8 cellular contexts compared by ENCODE assay signal in genomic region chr22:46355369-46355995, GRCh38. TPM values are rescaled to one million over a fixed set of nuclear protein-coding genes. Genes with fewer than 3 reads are reported as not detected.
A peak's percentile ranks its signal among the peaks of the same experiment; 100 is the strongest.
DNase-seq lines count a peak whose midpoint lies in the region; ATAC-seq and TF ChIP-seq lines count a peak whose summit lies in the region.

No MANE protein-coding gene starts in this region.

- intact Hi-C loops in activated B cell treated with CpG ODN at 0.5 μM for 24 hours (cut with micrococcal nuclease): loop anchor here (1.0 to 2.0 kb wide), 2 partner anchors 13 to 187 kb away; no protein-coding TSS in a partner anchor
- intact Hi-C loops in left colon (cut with DNase I, micrococcal nuclease): no loop called here

- H3K9me3 ChIP-seq in Loucy (ENCODE audit: insufficient read depth, low read depth, low read length): no peaks in the 10 kb centered on the region

- no peaks in the 10 kb centered on the region for H3K9me3 Mint-ChIP-seq in activated B cell treated with CpG ODN at 0.5 μM for 24 hours

- H3K9ac ChIP-seq in Loucy (ENCODE audit: low read depth, low read length, poor library complexity, severe bottlenecking): no peak overlapping the region

- H3K4me1 ChIP-seq in Loucy (ENCODE audit: insufficient read depth, low read length, poor library complexity, severe bottlenecking): peaks cover 13% of the 10 kb centered on the region

- POLR2A ChIA-PET in activated B cell treated with CpG ODN at 0.5 μM for 24 hours (lab: Charles Lee): no interaction called here

- no peak overlapping the region for H3K4me2 ChIP-seq in Loucy (ENCODE audit: low read depth, low read length, poor library complexity, severe bottlenecking)

- H2AFZ ChIP-seq in Loucy (ENCODE audit: low read length): no peak overlapping the region

- H3K9me2 ChIP-seq in Loucy (replicated peaks; ENCODE audit: low read depth, low read length): no peaks in the 10 kb centered on the region

- ATAC-seq in activated B cell treated with CpG ODN at 0.5 μM for 24 hours (ENCODE audit: low read depth) (peak; percentile 45), left colon (peak; percentile 67), GM18909 (IDR thresholded peaks at IDR 0.05; ENCODE audit: poor library complexity, unreplicated experiment) (no peak), GM19035 (IDR thresholded peaks at IDR 0.05; ENCODE audit: unreplicated experiment) (no peak)

- H3K36me3 ChIP-seq in Loucy (ENCODE audit: insufficient read depth, low read length): peaks cover 55% of the 10 kb centered on the region; the same call in 1 of the 2 replicates

- peaks cover 78% of the 10 kb centered on the region for H3K36me3 Mint-ChIP-seq in activated B cell treated with CpG ODN at 0.5 μM for 24 hours (ENCODE audit: low read depth)

- no peak overlapping the region for H3K27ac Mint-ChIP-seq in activated B cell treated with CpG ODN at 0.5 μM for 24 hours

- H3K4me3 ChIP-seq in Loucy (ENCODE audit: low read length, poor library complexity, severe bottlenecking): no peak overlapping the region

- CTCF ChIA-PET in activated B cell treated with CpG ODN at 0.5 μM for 24 hours (lab: Charles Lee): interaction anchor here (1.9 to 2.1 kb wide), 2 partner anchors 12 to 186 kb away, joined by 11 to 14 read pairs; no protein-coding TSS in a partner anchor

- H3K4me3 Mint-ChIP-seq in activated B cell treated with CpG ODN at 0.5 μM for 24 hours: no peak overlapping the region

- no peaks in the 10 kb centered on the region for H3K79me2 ChIP-seq in Loucy (ENCODE audit: insufficient read depth, low read length)

- no peaks in the 10 kb centered on the region for H3K27me3 ChIP-seq in Loucy (ENCODE audit: insufficient read depth, low read length, poor library complexity, severe bottlenecking)

- peaks cover 6% of the 10 kb centered on the region for H4K20me1 ChIP-seq in Loucy (ENCODE audit: insufficient read depth, low read length, poor library complexity, severe bottlenecking)

- peak; percentile 87 for DNase-seq in ELF-1 (ENCODE audit: low read depth, low spot score)
- DNase-seq in activated B cell treated with CpG ODN at 0.5 μM for 24 hours: peak; percentile 61
- peak; percentile 42 for DNase-seq in central memory CD4-positive, alpha-beta T cell
- DNase-seq in left colon: peak in 1 of 2 donors; percentile 82
- peak; percentile 58 for DNase-seq in stimulated activated CD4-positive, alpha-beta T cell treated with anti-CD3 and anti-CD28 coated beads, Interleukin-4, amount 100 ng/mL, for 24 hours

- peaks cover 11% of the 10 kb centered on the region for H3K4me1 Mint-ChIP-seq in activated B cell treated with CpG ODN at 0.5 μM for 24 hours

- TF ChIP-seq CTCF in Loucy (conservative IDR thresholded peaks at IDR 0.05; ENCODE audit: low read length) (peak; percentile 83), activated B cell treated with CpG ODN at 0.5 μM for 24 hours (IDR thresholded peaks at IDR 0.05) (peak; percentile 29)

- no peaks in the 10 kb centered on the region for H3K27me3 Mint-ChIP-seq in activated B cell treated with CpG ODN at 0.5 μM for 24 hours

- no peaks in the 10 kb centered on the region for H3F3A ChIP-seq in Loucy (ENCODE audit: low read depth)

RNA-seq across cellular contexts. Expression of gene TRMU, which starts 20.0 kb away (rescaled TPM):
- 52.2 and 60.0 TPM in 2 replicates for total RNA-seq in activated B cell treated with CpG ODN at 0.5 μM for 24 hours
- 10 to 100 TPM; 30.9 to 44.5 TPM for total RNA-seq in left colon

RNA-seq across cellular contexts. Expression of gene GTSE1, which starts 58.8 kb away (rescaled TPM):
- total RNA-seq in activated B cell treated with CpG ODN at 0.5 μM for 24 hours: 0.34 and 0.95 TPM in 2 replicates
- total RNA-seq in left colon: 1 to 10 TPM; 2.2 to 7.9 TPM

Comparison
In these comparisons a context has a peak if more than half of its experiments do, and no peak if none do; other contexts are left out.
1. ATAC-seq: peak in activated B cell treated with CpG ODN at 0.5 μM for 24 hours (single experiment) and left colon (single experiment); none in GM18909 (single experiment) and GM19035 (single experiment).